In genomic region chr1:50308883-50309282, GRCh38 we compare ENCODE assay signal across 1 cellular context.
TF ChIP-seq lines count a peak whose summit lies in the region.

No MANE protein-coding gene starts in this region.

TF ChIP-seq in WTC11, 78 proteins besides CTCF, POLR2A, EP300 and RAD21 (continued from another document and continues in another):
- no peak; the same call in 1 of the 2 replicates for TF ChIP-seq AFF4 (CRISPR knock-in tag; IDR thresholded peaks at IDR 0.05; ENCODE audit: borderline replicate concordance)
- TF ChIP-seq ETV6 (CRISPR knock-in tag; IDR thresholded peaks at IDR 0.05) = peak; percentile 89; the same call in 1 of the 2 replicates
- no peak for TF ChIP-seq ATF6 (CRISPR knock-in tag; IDR thresholded peaks at IDR 0.05)
- TF ChIP-seq USF1 (CRISPR knock-in tag; IDR thresholded peaks at IDR 0.05) = peak; percentile 59; the same call in 1 of the 2 replicates
- TF ChIP-seq CREM (CRISPR knock-in tag; IDR thresholded peaks at IDR 0.05) = peak; percentile 67; the same call in 1 of the 2 replicates
- TF ChIP-seq ZNF232 (CRISPR knock-in tag; IDR thresholded peaks at IDR 0.05) = 0 out of 2 replicates have a peak, but pooled peaks have one; percentile 86
- no peak for TF ChIP-seq ZNF138 (CRISPR knock-in tag; conservative IDR thresholded peaks at IDR 0.05)
- peak; percentile 89 for TF ChIP-seq ARID4B (CRISPR knock-in tag; IDR thresholded peaks at IDR 0.05; ENCODE audit: borderline replicate concordance)
- TF ChIP-seq ZNF416 (CRISPR knock-in tag; IDR thresholded peaks at IDR 0.05) = no peak
- no peak for TF ChIP-seq KAT7 (CRISPR knock-in tag; IDR thresholded peaks at IDR 0.05; ENCODE audit: borderline replicate concordance)
- TF ChIP-seq PRRX2 (CRISPR knock-in tag; IDR thresholded peaks at IDR 0.05) = no peak
- TF ChIP-seq IRF1 (CRISPR knock-in tag; IDR thresholded peaks at IDR 0.05) = peak; percentile 50; the same call in 1 of the 2 replicates
- no peak for TF ChIP-seq GTF2I (CRISPR knock-in tag; conservative IDR thresholded peaks at IDR 0.05)
- TF ChIP-seq ZBTB43 (CRISPR knock-in tag; IDR thresholded peaks at IDR 0.05) = no peak
- TF ChIP-seq PRDM15 (CRISPR knock-in tag; IDR thresholded peaks at IDR 0.05) = no peak
- no peak for TF ChIP-seq GABPB1 (CRISPR knock-in tag; IDR thresholded peaks at IDR 0.05)
- no peak for TF ChIP-seq CBFB (CRISPR knock-in tag; IDR thresholded peaks at IDR 0.05; ENCODE audit: low read depth)
- no peak for TF ChIP-seq IRF2 (CRISPR knock-in tag; IDR thresholded peaks at IDR 0.05; ENCODE audit: borderline replicate concordance, low read depth)
- TF ChIP-seq FOXP1 (CRISPR knock-in tag; IDR thresholded peaks at IDR 0.05; ENCODE audit: borderline replicate concordance) = no peak
- TF ChIP-seq SP1 (CRISPR knock-in tag; conservative IDR thresholded peaks at IDR 0.05) = no peak
- TF ChIP-seq ZNF121 (CRISPR knock-in tag; IDR thresholded peaks at IDR 0.05) = peak; percentile 60; the same call in 1 of the 2 replicates
- TF ChIP-seq HMGA2 (CRISPR knock-in tag; IDR thresholded peaks at IDR 0.05) = no peak
- TF ChIP-seq MLX (CRISPR knock-in tag; IDR thresholded peaks at IDR 0.05) = no peak
- no peak for TF ChIP-seq TCF7 (CRISPR knock-in tag; IDR thresholded peaks at IDR 0.05; ENCODE audit: low read depth)
- no peak for TF ChIP-seq GRHL2 (CRISPR knock-in tag; IDR thresholded peaks at IDR 0.05; ENCODE audit: insufficient replicate concordance, severe bottlenecking)
- TF ChIP-seq SMAD4 (CRISPR knock-in tag; IDR thresholded peaks at IDR 0.05) = peak; percentile 83; the same call in 1 of the 2 replicates
- TF ChIP-seq ELF4 (CRISPR knock-in tag; IDR thresholded peaks at IDR 0.05; ENCODE audit: low read depth) = no peak
- no peak for TF ChIP-seq CREB1 (CRISPR knock-in tag; IDR thresholded peaks at IDR 0.05)
- TF ChIP-seq ZNF423 (CRISPR knock-in tag; IDR thresholded peaks at IDR 0.05) = no peak
- TF ChIP-seq ZNF512 (CRISPR knock-in tag; IDR thresholded peaks at IDR 0.05; ENCODE audit: borderline replicate concordance) = no peak
- TF ChIP-seq PREB (CRISPR knock-in tag; IDR thresholded peaks at IDR 0.05; ENCODE audit: borderline replicate concordance) = no peak
- no peak for TF ChIP-seq FOXJ3 (CRISPR knock-in tag; IDR thresholded peaks at IDR 0.05; ENCODE audit: borderline replicate concordance)
- 0 out of 2 replicates have a peak, but pooled peaks have one; percentile 41 for TF ChIP-seq ZNF219 (CRISPR knock-in tag; IDR thresholded peaks at IDR 0.05; ENCODE audit: borderline replicate concordance)
- no peak for TF ChIP-seq NR2C2 (CRISPR knock-in tag; IDR thresholded peaks at IDR 0.05)
- no peak for TF ChIP-seq USF2 (CRISPR knock-in tag; IDR thresholded peaks at IDR 0.05)
- no peak for TF ChIP-seq ESRRA (CRISPR knock-in tag; IDR thresholded peaks at IDR 0.05; ENCODE audit: borderline replicate concordance)
- no peak for TF ChIP-seq RELA (CRISPR knock-in tag; IDR thresholded peaks at IDR 0.05; ENCODE audit: borderline replicate concordance)
- TF ChIP-seq NFE2L1 (CRISPR knock-in tag; IDR thresholded peaks at IDR 0.05) = no peak
